1 cellular context compared by ENCODE assay signal in the genomic region with DNA sequence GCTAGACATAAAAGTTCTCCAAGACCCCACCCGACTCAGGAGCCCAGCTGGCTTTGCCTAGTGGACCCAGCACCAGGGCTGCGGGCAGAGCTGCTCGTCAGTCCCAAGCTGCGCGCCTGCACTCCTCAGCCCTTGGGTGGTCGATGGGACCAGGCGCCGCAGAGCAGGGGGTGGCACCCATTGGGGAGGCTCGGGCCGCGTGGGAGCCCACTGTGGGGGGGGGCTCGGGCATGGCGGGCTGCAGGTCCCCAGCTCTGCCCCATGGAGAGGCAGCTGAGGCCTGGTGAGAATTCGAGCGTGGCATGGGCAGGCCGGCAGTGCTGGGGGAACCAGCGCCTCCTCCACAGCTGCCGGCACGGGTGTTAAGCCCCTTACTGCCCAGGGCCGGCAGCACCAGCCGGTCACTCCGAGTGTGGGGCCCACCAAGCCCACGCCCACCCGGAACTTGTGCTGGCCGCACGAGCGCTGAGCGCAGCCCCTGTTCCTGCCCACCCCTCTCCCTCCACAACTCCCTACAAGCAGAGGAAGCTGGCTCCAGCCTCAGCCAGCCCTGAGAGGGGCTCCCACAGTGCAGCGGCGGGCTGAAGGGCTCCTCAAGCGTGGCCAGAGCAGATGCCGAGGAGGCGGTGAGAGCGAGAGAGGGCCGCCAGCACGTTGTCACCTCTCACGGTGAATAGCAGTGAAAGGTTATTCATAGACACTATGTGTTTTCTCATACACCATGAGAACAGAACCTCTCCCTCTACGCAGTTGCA.
TF ChIP-seq lines count a peak whose summit lies in the region.

No MANE protein-coding gene starts in this region.

TF ChIP-seq in HepG2, 621 proteins besides CTCF, POLR2A, EP300 and RAD21:
- TF ChIP-seq PAWR (CRISPR knock-in tag; IDR thresholded peaks at IDR 0.05; ENCODE audit: borderline replicate concordance) (no peak), ZNF850 (CRISPR knock-in tag; conservative IDR thresholded peaks at IDR 0.05) (peak; percentile 94)
- TF ChIP-seq, protein P1, sequence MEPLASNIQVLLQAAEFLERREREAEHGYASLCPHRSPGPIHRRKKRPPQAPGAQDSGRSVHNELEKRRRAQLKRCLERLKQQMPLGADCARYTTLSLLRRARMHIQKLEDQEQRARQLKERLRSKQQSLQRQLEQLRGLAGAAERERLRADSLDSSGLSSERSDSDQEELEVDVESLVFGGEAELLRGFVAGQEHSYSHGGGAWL (CRISPR knock-in tag; IDR thresholded peaks at IDR 0.05), result no peak
- TF ChIP-seq, protein P2, sequence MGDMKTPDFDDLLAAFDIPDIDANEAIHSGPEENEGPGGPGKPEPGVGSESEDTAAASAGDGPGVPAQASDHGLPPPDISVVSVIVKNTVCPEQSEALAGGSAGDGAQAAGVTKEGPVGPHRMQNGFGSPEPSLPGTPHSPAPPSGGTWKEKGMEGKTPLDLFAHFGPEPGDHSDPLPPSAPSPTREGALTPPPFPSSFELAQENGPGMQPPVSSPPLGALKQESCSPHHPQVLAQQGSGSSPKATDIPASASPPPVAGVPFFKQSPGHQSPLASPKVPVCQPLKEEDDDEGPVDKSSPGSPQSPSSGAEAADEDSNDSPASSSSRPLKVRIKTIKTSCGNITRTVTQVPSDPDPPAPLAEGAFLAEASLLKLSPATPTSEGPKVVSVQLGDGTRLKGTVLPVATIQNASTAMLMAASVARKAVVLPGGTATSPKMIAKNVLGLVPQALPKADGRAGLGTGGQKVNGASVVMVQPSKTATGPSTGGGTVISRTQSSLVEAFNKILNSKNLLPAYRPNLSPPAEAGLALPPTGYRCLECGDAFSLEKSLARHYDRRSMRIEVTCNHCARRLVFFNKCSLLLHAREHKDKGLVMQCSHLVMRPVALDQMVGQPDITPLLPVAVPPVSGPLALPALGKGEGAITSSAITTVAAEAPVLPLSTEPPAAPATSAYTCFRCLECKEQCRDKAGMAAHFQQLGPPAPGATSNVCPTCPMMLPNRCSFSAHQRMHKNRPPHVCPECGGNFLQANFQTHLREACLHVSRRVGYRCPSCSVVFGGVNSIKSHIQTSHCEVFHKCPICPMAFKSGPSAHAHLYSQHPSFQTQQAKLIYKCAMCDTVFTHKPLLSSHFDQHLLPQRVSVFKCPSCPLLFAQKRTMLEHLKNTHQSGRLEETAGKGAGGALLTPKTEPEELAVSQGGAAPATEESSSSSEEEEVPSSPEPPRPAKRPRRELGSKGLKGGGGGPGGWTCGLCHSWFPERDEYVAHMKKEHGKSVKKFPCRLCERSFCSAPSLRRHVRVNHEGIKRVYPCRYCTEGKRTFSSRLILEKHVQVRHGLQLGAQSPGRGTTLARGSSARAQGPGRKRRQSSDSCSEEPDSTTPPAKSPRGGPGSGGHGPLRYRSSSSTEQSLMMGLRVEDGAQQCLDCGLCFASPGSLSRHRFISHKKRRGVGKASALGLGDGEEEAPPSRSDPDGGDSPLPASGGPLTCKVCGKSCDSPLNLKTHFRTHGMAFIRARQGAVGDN (CRISPR knock-in tag; IDR thresholded peaks at IDR 0.05), result peak; percentile 12; the same call in 1 of the 2 replicates
TF ChIP-seq in HepG2: peak in this region for 2.
